In the genomic region with DNA sequence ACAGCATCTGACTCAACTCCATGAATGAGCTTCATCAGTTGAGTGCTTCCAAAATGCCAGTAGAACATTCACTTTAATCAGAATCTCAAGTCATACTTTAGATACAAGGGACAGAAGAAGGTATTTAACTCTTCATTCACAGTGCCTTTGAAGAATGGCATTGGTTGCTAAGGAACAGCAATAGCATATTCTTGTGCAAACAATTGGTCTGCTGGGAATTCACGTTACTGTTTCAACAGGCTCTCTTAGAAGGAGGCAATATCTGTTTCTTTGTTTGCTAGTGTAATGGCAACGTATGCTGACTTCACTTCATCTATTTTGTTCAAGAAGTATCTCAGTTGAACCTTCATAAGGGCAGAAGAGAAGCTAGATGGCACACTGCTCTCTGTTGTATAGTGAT, we compare ENCODE assay signal across 24 cellular contexts.
DNase-seq lines count a peak whose midpoint lies in the region; ATAC-seq and TF ChIP-seq lines count a peak whose summit lies in the region.
"Had no signal": no experiment of that assay in that cellular context is flagged by ENCODE, and none has a peak within 500 bp of the region (broad histone marks: within the 10 kb centered on the region; RNA-seq: fewer than 3 reads in every experiment).

No MANE protein-coding gene starts in this region.

- H3K27me3 ChIP-seq in left lung: no peaks in the 10 kb centered on the region
- H3K27me3 ChIP-seq: SJCRH30, transverse colon had no signal

- no peaks in the 10 kb centered on the region for H3K4me1 Mint-ChIP-seq in natural killer cell treated with Interleukin-12 subunit alpha and Interleukin-12 subunit beta and Interleukin-15 and Interleukin-18, amount 100 ng/mL, for 72 hours (ENCODE audit: low read depth in 2 of 2)
- H3K4me1 Mint-ChIP-seq: CD8-positive, alpha-beta memory T cell; T-cell had no signal

- H3K9me3 Mint-ChIP-seq in natural killer cell treated with Interleukin-12 subunit alpha and Interleukin-12 subunit beta and Interleukin-15 and Interleukin-18, amount 100 ng/mL, for 72 hours: peaks cover 7% of the 10 kb centered on the region
- H3K9me3 Mint-ChIP-seq: activated naive CD4-positive, alpha-beta T cell treated with anti-CD3 and anti-CD28 coated beads for 36 hours had no signal

- H3K4me3 Mint-ChIP-seq in natural killer cell treated with Interleukin-12 subunit alpha and Interleukin-12 subunit beta and Interleukin-15 and Interleukin-18, amount 100 ng/mL, for 72 hours: no peak overlapping the region
- H3K4me3 Mint-ChIP-seq: activated naive CD4-positive, alpha-beta T cell treated with anti-CD3 and anti-CD28 coated beads for 36 hours; activated T-cell treated with anti-CD3 and anti-CD28 coated beads, Interleukin-2, amount 50 U/mL, for 72 hours; CD8-positive, alpha-beta memory T cell; GM23338; stimulated activated naive CD8-positive, alpha-beta T cell treated with anti-CD3 and anti-CD28 coated beads, Interleukin-15, Interleukin-2, amounts not matched to agents 100 ng/mL and 50 ng/mL, for 24 hours; T-cell had no signal

- H3K27me3 Mint-ChIP-seq in natural killer cell treated with Interleukin-12 subunit alpha and Interleukin-12 subunit beta and Interleukin-15 and Interleukin-18, amount 100 ng/mL, for 72 hours: peaks cover 0 to 2% of the 10 kb centered on the region in 2 donors

- peak; percentile 79 for DNase-seq in DMS79 (lab: John Stamatoyannopoulos, UW)
- DNase-seq in NCI-H146 treated with DMSO at 0.1 percent for 48 hours (lab: John Stamatoyannopoulos, UW; ENCODE audit: unreplicated experiment): peak; percentile 91
- DNase-seq in NCI-H345 treated with DMSO at 0.1 percent for 48 hours (lab: John Stamatoyannopoulos, UW; ENCODE audit: unreplicated experiment): peak; percentile 32
- DNase-seq in left lung: no peak
- DNase-seq in natural killer cell treated with Interleukin-12 subunit alpha and Interleukin-12 subunit beta and Interleukin-15 and Interleukin-18, amount 100 ng/mL, for 72 hours (ENCODE audit: low spot score): no peak
- DNase-seq in iPS-NIHi7 (ENCODE audit: extremely low spot score): no peak
- DNase-seq in central memory CD4-positive, alpha-beta T cell: no peak
- DNase-seq: activated CD4-positive, CD25-positive, alpha-beta regulatory T cell treated with anti-CD3 and anti-CD28 coated beads, Interleukin-2, amount 50 U/mL, for 72 hours; activated naive CD4-positive, alpha-beta T cell treated with anti-CD3 and anti-CD28 coated beads for 36 hours; activated T-cell treated with anti-CD3 and anti-CD28 coated beads, Interleukin-2, amount 50 U/mL, for 72 hours; amniotic stem cell; CD8-positive, alpha-beta memory T cell; cortex of kidney; mesenchymal stem cell; NCI-H1694; SJCRH30; stimulated activated CD4-positive, alpha-beta T cell treated with anti-CD3 and anti-CD28 coated beads, Interleukin-4, amount 100 ng/mL, for 4 hours; T-cell; transverse colon had no signal

- peak overlapping the region in 1 of 2 donors; percentile 5 for H3K27ac ChIP-seq in left lung
- H3K27ac ChIP-seq: HL-60, SJCRH30, transverse colon had no signal

- H3K36me3 Mint-ChIP-seq in natural killer cell treated with Interleukin-12 subunit alpha and Interleukin-12 subunit beta and Interleukin-15 and Interleukin-18, amount 100 ng/mL, for 72 hours: peaks cover 1% of the 10 kb centered on the region
- H3K36me3 Mint-ChIP-seq: CD8-positive, alpha-beta memory T cell; T-cell had no signal

- intact Hi-C loops in left lung (cut with DNase I): no loop called here

- no peaks in the 10 kb centered on the region for H3K36me3 ChIP-seq in left lung
- H3K36me3 ChIP-seq: SJCRH30, transverse colon had no signal

- H3K27ac Mint-ChIP-seq in natural killer cell treated with Interleukin-12 subunit alpha and Interleukin-12 subunit beta and Interleukin-15 and Interleukin-18, amount 100 ng/mL, for 72 hours: no peak overlapping the region
- H3K27ac Mint-ChIP-seq: activated naive CD4-positive, alpha-beta T cell treated with anti-CD3 and anti-CD28 coated beads for 36 hours; activated T-cell treated with anti-CD3 and anti-CD28 coated beads, Interleukin-2, amount 50 U/mL, for 72 hours; CD8-positive, alpha-beta memory T cell; GM23338; stimulated activated naive CD8-positive, alpha-beta T cell treated with anti-CD3 and anti-CD28 coated beads, Interleukin-15, Interleukin-2, amounts not matched to agents 100 ng/mL and 50 ng/mL, for 24 hours; T-cell had no signal

- peaks cover 0 to 2% of the 10 kb centered on the region in 2 donors for H3K9me3 ChIP-seq in left lung
- H3K9me3 ChIP-seq: SJCRH30, transverse colon had no signal

- peak; percentile 75 for ATAC-seq in left lung
- no peak for ATAC-seq in HG03378 (IDR thresholded peaks at IDR 0.05; ENCODE audit: unreplicated experiment)
- ATAC-seq in natural killer cell treated with Interleukin-12 subunit alpha and Interleukin-12 subunit beta and Interleukin-15 and Interleukin-18, amount 100 ng/mL, for 72 hours: no peak
- ATAC-seq: activated T-cell treated with anti-CD3 and anti-CD28 coated beads, Interleukin-2, amount 50 U/mL, for 72 hours; GM23338; Panc1; T-cell had no signal

- H3K4me3 ChIP-seq in left lung: no peak overlapping the region
- H3K4me3 ChIP-seq: GM23338, SJCRH30, transverse colon had no signal

- no peak for TF ChIP-seq CTCF in left lung (IDR thresholded peaks at IDR 0.05)

- H3K4me1 ChIP-seq in left lung: no peaks in the 10 kb centered on the region
- H3K4me1 ChIP-seq: SJCRH30, transverse colon had no signal

Comparison
In these comparisons a context has a peak if more than half of its experiments do, and no peak if none do; other contexts are left out.
1. DNase-seq: peak in DMS79 (single experiment), NCI-H146 treated with DMSO at 0.1 percent for 48 hours (single experiment) and NCI-H345 treated with DMSO at 0.1 percent for 48 hours (single experiment); none in left lung (0 of 2), natural killer cell treated with Interleukin-12 subunit alpha and Interleukin-12 subunit beta and Interleukin-15 and Interleukin-18, amount 100 ng/mL, for 72 hours (single experiment), iPS-NIHi7 (single experiment) and central memory CD4-positive, alpha-beta T cell (single experiment).